In genomic region chr4:150510176-150510875, GRCh38 we compare ENCODE assay signal across 15 cellular contexts.
A peak's percentile ranks its signal among the peaks of the same experiment; 100 is the strongest.
DNase-seq lines count a peak whose midpoint lies in the region; ATAC-seq and TF ChIP-seq lines count a peak whose summit lies in the region.
"Had no signal": no experiment of that assay in that cellular context is flagged by ENCODE, and none has a peak within 500 bp of the region (broad histone marks: within the 10 kb centered on the region; RNA-seq: fewer than 3 reads in every experiment).

No MANE protein-coding gene starts in this region.

- H3F3A ChIP-seq in smooth muscle cell (ENCODE audit: low read depth) = no peaks in the 10 kb centered on the region

- WGBS in smooth muscle cell (ENCODE audit: low lambda C conversion rate) = 66% methylated on average over 6 of the region's 6 CpGs

- H3K4me1 ChIP-seq in right atrium auricular region (no peaks in the 10 kb centered on the region), smooth muscle cell (ENCODE audit: low read depth) (no peaks in the 10 kb centered on the region)

- no peak for ATAC-seq in GM21529 (IDR thresholded peaks at IDR 0.05; ENCODE audit: unreplicated experiment)
- ATAC-seq: GM23338; stimulated activated effector memory CD8-positive, alpha-beta T cell treated with anti-CD3 and anti-CD28 coated beads, Interleukin-12 subunit alpha, Interleukin-12 subunit beta, amount 100 ng/mL, for 72 hours had no signal

- H2AFZ ChIP-seq in smooth muscle cell (ENCODE audit: low read depth) = no peak overlapping the region
- H2AFZ ChIP-seq: GM23338 had no signal

- no peaks in the 10 kb centered on the region for H3K9me3 ChIP-seq in right atrium auricular region
- no peaks in the 10 kb centered on the region for H3K9me3 ChIP-seq in smooth muscle cell (replicated peaks; ENCODE audit: low read depth)

- TF ChIP-seq CTCF in HFFc6 (IDR thresholded peaks at IDR 0.05) (no peak), astrocyte of the spinal cord (IDR thresholded peaks at IDR 0.05; ENCODE audit: low read depth, low read length) (no peak), right atrium auricular region (IDR thresholded peaks at IDR 0.05) (no peak), smooth muscle cell (IDR thresholded peaks at IDR 0.05; ENCODE audit: borderline replicate concordance, insufficient read depth, poor library complexity, severe bottlenecking) (no peak)

- no peaks in the 10 kb centered on the region for H3K27me3 ChIP-seq in right atrium auricular region
- H3K27me3 ChIP-seq in smooth muscle cell (ENCODE audit: low read depth) = no peaks in the 10 kb centered on the region

- 0 out of 2 replicates have a peak, but pooled peaks cover 1% of the 10 kb centered on the region for H3K27me3 Mint-ChIP-seq in HFFc6 (ENCODE audit: insufficient read depth)

- DNase-seq in HFFc6 (peak; percentile 62), astrocyte of the spinal cord (ENCODE audit: low read depth, low spot score) (peak; percentile 80), right atrium auricular region (ENCODE audit: low spot score) (no peak), smooth muscle cell (lab: John Stamatoyannopoulos, UW; ENCODE audit: unreplicated experiment) (no peak), COLO829 (ENCODE audit: low spot score) (no peak), RPMI8226 (no peak), caudate nucleus (lab: John Stamatoyannopoulos, UW) (no peak)
- DNase-seq: activated CD8-positive, alpha-beta memory T cell treated with anti-CD3 and anti-CD28 coated beads for 24 hours; DND-41; midbrain; NCI-H748 treated with DMSO at 0.1 percent for 48 hours; stimulated activated CD4-positive, alpha-beta T cell treated with anti-CD3 and anti-CD28 coated beads, Interleukin-15, amount 100 ng/mL, for 24 hours had no signal

- H4K20me1 ChIP-seq in smooth muscle cell (ENCODE audit: low read depth) = no peaks in the 10 kb centered on the region

- H3K9me3 Mint-ChIP-seq in HFFc6 = no peaks in the 10 kb centered on the region

- peaks cover 29% of the 10 kb centered on the region for H3K4me1 Mint-ChIP-seq in HFFc6 (ENCODE audit: low read depth)
- H3K4me1 Mint-ChIP-seq: GM23338; stimulated activated effector memory CD8-positive, alpha-beta T cell treated with anti-CD3 and anti-CD28 coated beads, Interleukin-12 subunit alpha, Interleukin-12 subunit beta, amount 100 ng/mL, for 72 hours had no signal

- H3K79me2 ChIP-seq in smooth muscle cell (ENCODE audit: low read depth) = no peaks in the 10 kb centered on the region

- H3K36me3 ChIP-seq in right atrium auricular region = no peaks in the 10 kb centered on the region
- H3K36me3 ChIP-seq in smooth muscle cell (ENCODE audit: low read depth) = no peaks in the 10 kb centered on the region

- peak overlapping the region; percentile 90 for H3K27ac Mint-ChIP-seq in HFFc6
- H3K27ac Mint-ChIP-seq: GM23338; stimulated activated effector memory CD8-positive, alpha-beta T cell treated with anti-CD3 and anti-CD28 coated beads, Interleukin-12 subunit alpha, Interleukin-12 subunit beta, amount 100 ng/mL, for 72 hours had no signal

- in situ Hi-C loops in astrocyte of the spinal cord (cut with HindIII; ENCODE audit: low sequenced_read_pairs) = no loop called here

- H3K4me3 ChIP-seq in astrocyte of the spinal cord (ENCODE audit: low read depth, low read length) = no peak overlapping the region
- no peak overlapping the region for H3K4me3 ChIP-seq in right atrium auricular region
- no peak overlapping the region for H3K4me3 ChIP-seq in smooth muscle cell
- H3K4me3 ChIP-seq: GM23338 had no signal

- H3K27ac ChIP-seq in right atrium auricular region (peak overlapping the region; percentile 12 to 20), smooth muscle cell (ENCODE audit: low read depth) (peak overlapping the region; percentile 0), caudate nucleus (ENCODE audit: low read depth, low read length) (no peak overlapping the region)

- H3K4me2 ChIP-seq in smooth muscle cell = no peak overlapping the region
- H3K4me2 ChIP-seq: GM23338 had no signal

- H3K4me3 Mint-ChIP-seq in HFFc6 = peak overlapping the region; percentile 83
- H3K4me3 Mint-ChIP-seq: GM23338; stimulated activated effector memory CD8-positive, alpha-beta T cell treated with anti-CD3 and anti-CD28 coated beads, Interleukin-12 subunit alpha, Interleukin-12 subunit beta, amount 100 ng/mL, for 72 hours had no signal

- H3K36me3 Mint-ChIP-seq in HFFc6 (ENCODE audit: low read depth) = 0 out of 2 replicates have a peak, but pooled peaks cover 6% of the 10 kb centered on the region
- H3K36me3 Mint-ChIP-seq: stimulated activated effector memory CD8-positive, alpha-beta T cell treated with anti-CD3 and anti-CD28 coated beads, Interleukin-12 subunit alpha, Interleukin-12 subunit beta, amount 100 ng/mL, for 72 hours had no signal

- H3K9ac ChIP-seq in smooth muscle cell (ENCODE audit: low read depth) = no peak overlapping the region

Comparison
In these comparisons a context has a peak if more than half of its experiments do, and no peak if none do; other contexts are left out.
1. DNase-seq: peak in HFFc6 (single experiment) and astrocyte of the spinal cord (single experiment); none in right atrium auricular region (single experiment), smooth muscle cell (single experiment), COLO829 (single experiment), RPMI8226 (single experiment) and caudate nucleus (0 of 61).